21 cellular contexts compared by ENCODE assay signal in the genomic region with DNA sequence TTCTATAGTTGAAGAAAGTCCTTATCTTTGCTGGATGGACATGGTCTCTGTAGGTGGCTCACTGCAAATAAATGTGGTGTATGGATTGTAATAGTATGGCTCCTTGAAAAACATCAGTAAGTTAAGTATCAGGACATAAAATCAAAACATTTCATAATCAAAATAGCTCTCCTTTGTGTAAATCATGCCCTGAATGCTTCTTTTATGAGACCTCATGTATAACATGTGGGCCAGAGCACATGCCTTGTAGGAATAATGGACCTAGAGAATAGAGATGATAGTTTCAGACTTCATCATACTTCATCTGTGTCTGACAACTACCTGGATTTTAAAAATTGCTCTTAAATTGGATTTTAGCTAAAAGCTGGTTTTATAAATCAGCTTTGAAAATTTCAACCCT.
A peak's percentile ranks its signal among the peaks of the same experiment; 100 is the strongest.
DNase-seq lines count a peak whose midpoint lies in the region; ATAC-seq and TF ChIP-seq lines count a peak whose summit lies in the region.
"Had no signal": no experiment of that assay in that cellular context is flagged by ENCODE, and none has a peak within 500 bp of the region (broad histone marks: within the 10 kb centered on the region; RNA-seq: fewer than 3 reads in every experiment).

No MANE protein-coding gene starts in this region.

- no peaks in the 10 kb centered on the region for H3K9me3 ChIP-seq in trophoblast cell (ENCODE audit: insufficient read depth, low read depth, low read length)
- H3K9me3 ChIP-seq: A549 had no signal

- in situ Hi-C loops in SK-MEL-5 (cut with HindIII; ENCODE audit: low pct_unique_long_range_greater_than_20kb, low sequenced_read_pairs): no loop called here

- H4K91ac ChIP-seq in trophoblast cell (ENCODE audit: low read depth, low read length): no peak overlapping the region

- no peaks in the 10 kb centered on the region for H3K79me1 ChIP-seq in trophoblast cell (ENCODE audit: low read length)

- no peaks in the 10 kb centered on the region for H3K4me1 ChIP-seq in trophoblast cell (ENCODE audit: control insufficient read depth in 1 of 2, insufficient read depth in 2 of 2, low read length in 2 of 2)
- H3K4me1 ChIP-seq: BLaER1 treated with 17β-estradiol and CSF1 and Interleukin-3, amounts not matched to agents 10 nM and 100 nM had no signal

- H3K4me3 ChIP-seq in fibroblast of mammary gland (ENCODE audit: control insufficient read depth, low read depth, low read length): no peak overlapping the region
- no peak overlapping the region for H3K4me3 ChIP-seq in trophoblast cell (ENCODE audit: low read depth, low read length)
- H3K4me3 ChIP-seq: A549; BLaER1 treated with 17β-estradiol and CSF1 and Interleukin-3, amounts not matched to agents 10 nM and 100 nM; SK-N-MC had no signal

- no peak overlapping the region for H3K23ac ChIP-seq in trophoblast cell (ENCODE audit: low read length)

- no peak for TF ChIP-seq CTCF in fibroblast of mammary gland (conservative IDR thresholded peaks at IDR 0.05; ENCODE audit: control insufficient read depth, insufficient read depth, low read depth, low read length)

- no peak overlapping the region for H3K27ac ChIP-seq in trophoblast cell (ENCODE audit: low read depth, low read length)
- H3K27ac ChIP-seq: A549; BLaER1 treated with 17β-estradiol and CSF1 and Interleukin-3, amounts not matched to agents 10 nM and 100 nM; RWPE1; SK-N-MC had no signal

- H3K9ac ChIP-seq in trophoblast cell (ENCODE audit: low read length): no peak overlapping the region
- H3K9ac ChIP-seq: BLaER1 treated with 17β-estradiol and CSF1 and Interleukin-3, amounts not matched to agents 10 nM and 100 nM had no signal

- no peaks in the 10 kb centered on the region for H3K36me3 ChIP-seq in trophoblast cell (ENCODE audit: control insufficient read depth in 1 of 2, insufficient read depth in 2 of 2, low read length in 2 of 2)

- no peak overlapping the region for H3K18ac ChIP-seq in trophoblast cell (ENCODE audit: low read length)

- H3K79me2 ChIP-seq in trophoblast cell (ENCODE audit: control insufficient read depth, insufficient read depth, low read length, poor library complexity): no peaks in the 10 kb centered on the region

- H2AFZ ChIP-seq in trophoblast cell (ENCODE audit: insufficient read depth, low read length, poor library complexity): no peak overlapping the region

- H2BK5ac ChIP-seq in trophoblast cell (ENCODE audit: low read depth, low read length, poor library complexity): no peak overlapping the region

- DNase-seq in EH (ENCODE audit: low read depth): peak; percentile 25
- peak; percentile 55 for DNase-seq in SK-MEL-5 (ENCODE audit: low read depth, low spot score)
- peak; percentile 12 for DNase-seq in fibroblast of mammary gland (ENCODE audit: low read depth)
- DNase-seq in trophoblast cell: peak; percentile 56 to 90
- DNase-seq in dedifferentiated amniotic fluid mesenchymal stem cell (ENCODE audit: extremely low spot score): no peak
- no peak for DNase-seq in putamen (ENCODE audit: low spot score)
- DNase-seq: AML-193; CD8-positive, alpha-beta T cell; DMS79 treated with DMSO at 0.1 percent for 48 hours; Karpas-422; NCI-H1092 treated with DMSO at 0.1 percent for 48 hours; NCI-H1436; NCI-H187 treated with DMSO at 0.1 percent for 48 hours; NCI-H526 treated with DMSO at 0.1 percent for 48 hours; SHP77 had no signal

- no peak overlapping the region for H2BK120ac ChIP-seq in trophoblast cell (ENCODE audit: insufficient read depth, low read length, poor library complexity)

- H2AK5ac ChIP-seq in trophoblast cell (ENCODE audit: low read length): no peak overlapping the region

- H4K8ac ChIP-seq in trophoblast cell (ENCODE audit: low read depth, low read length): no peak overlapping the region

- no peak overlapping the region for H2BK12ac ChIP-seq in trophoblast cell (ENCODE audit: low read length)

- no peaks in the 10 kb centered on the region for H3K27me3 ChIP-seq in trophoblast cell (ENCODE audit: insufficient read depth, low read length)
- H3K27me3 ChIP-seq: BLaER1 treated with 17β-estradiol and CSF1 and Interleukin-3, amounts not matched to agents 10 nM and 100 nM had no signal

- H3K14ac ChIP-seq in trophoblast cell (ENCODE audit: low read length): no peak overlapping the region

- H3K4me2 ChIP-seq in trophoblast cell (ENCODE audit: low read length): no peak overlapping the region
- H3K4me2 ChIP-seq: A549; BLaER1 treated with 17β-estradiol and CSF1 and Interleukin-3, amounts not matched to agents 10 nM and 100 nM had no signal

- ATAC-seq in GM18520 (IDR thresholded peaks at IDR 0.05; ENCODE audit: unreplicated experiment): no peak
- ATAC-seq: A549; CD8-positive, alpha-beta T cell; Panc1 had no signal

- H4K12ac ChIP-seq in trophoblast cell (ENCODE audit: low read depth, low read length): no peak overlapping the region

- no peak overlapping the region for H3K4ac ChIP-seq in trophoblast cell (ENCODE audit: low read depth, low read length)

Comparison
In these comparisons a context has a peak if more than half of its experiments do, and no peak if none do; other contexts are left out.
1. DNase-seq: peak in EH (single experiment), SK-MEL-5 (single experiment), fibroblast of mammary gland (single experiment) and trophoblast cell (2 of 2); none in dedifferentiated amniotic fluid mesenchymal stem cell (single experiment) and putamen (single experiment).